ENCODE assay signal across 8 cellular contexts in genomic region chr2:112481050-112481527, GRCh38. TPM values are rescaled to one million over a fixed set of nuclear protein-coding genes. Genes with fewer than 3 reads are reported as not detected.
A peak's percentile ranks its signal among the peaks of the same experiment; 100 is the strongest.
DNase-seq lines count a peak whose midpoint lies in the region; ATAC-seq lines count a peak whose summit lies in the region.

No MANE protein-coding gene starts in this region.

- H3K9ac ChIP-seq in HUES48 (ENCODE audit: low read depth, low read length): 0 out of 2 replicates have a peak overlapping the region, but pooled peaks have one; percentile 20

- 0 to 1% methylated on average over 19 of the region's 19 CpGs for WGBS in esophagus, 2 donors

- H3K27me3 ChIP-seq in HUES48 (ENCODE audit: control insufficient read depth, insufficient read depth, low read length) (peaks cover 20% of the 10 kb centered on the region), esophagus (ENCODE audit: control insufficient read depth in 1 of 2, insufficient read depth in 2 of 2, low read length in 2 of 2) (no peaks in the 10 kb centered on the region), muscle layer of duodenum (ENCODE audit: low read depth, low read length) (no peaks in the 10 kb centered on the region)

- DNase-seq in D341Med (ENCODE audit: low spot score): peak; percentile 89
- DNase-seq in OCI-M1 (lab: John Stamatoyannopoulos, UW): peak; percentile 91
- DNase-seq in activated T-cell treated with anti-CD3 and anti-CD28 coated beads for 48 hours (ENCODE audit: low read depth): peak; percentile 80
- DNase-seq in stimulated activated CD8-positive, alpha-beta memory T cell treated with anti-CD3 and anti-CD28 coated beads, Interleukin-7, amount 100 ng/mL, for 1 hour (ENCODE audit: low read depth in 2 of 2): peak; percentile 62 to 65

- ATAC-seq in GM21390 (IDR thresholded peaks at IDR 0.05; ENCODE audit: unreplicated experiment): peak; percentile 64

- H3K9me3 ChIP-seq in HUES48 (ENCODE audit: control insufficient read depth, insufficient read depth, low read length): no peaks in the 10 kb centered on the region
- no peaks in the 10 kb centered on the region for H3K9me3 ChIP-seq in esophagus (ENCODE audit: control insufficient read depth in 2 of 2, insufficient read depth in 1 of 2, low read depth in 1 of 2, low read length in 1 of 2)
- no peaks in the 10 kb centered on the region for H3K9me3 ChIP-seq in muscle layer of duodenum (ENCODE audit: control insufficient read depth in 1 of 2, low read length in 2 of 2)

- H3K4me1 ChIP-seq in HUES48 (ENCODE audit: control insufficient read depth, insufficient read depth, low read length) (peaks cover 11% of the 10 kb centered on the region), esophagus (ENCODE audit: control insufficient read depth in 2 of 2, insufficient read depth in 2 of 2, low read length in 1 of 2) (peaks cover 2 to 8% of the 10 kb centered on the region in 2 donors), muscle layer of duodenum (ENCODE audit: control insufficient read depth in 1 of 2, insufficient read depth in 2 of 2, low read length in 2 of 2) (peaks cover 0 to 17% of the 10 kb centered on the region in 2 donors)

- H3K4me3 ChIP-seq in HUES48 (ENCODE audit: low read depth, low read length) (peak overlapping the region; percentile 76), esophagus (ENCODE audit: low read depth in 1 of 2, low read length in 2 of 2) (peak overlapping the region; percentile 80 to 84), muscle layer of duodenum (ENCODE audit: low read depth in 1 of 2, low read length in 2 of 2) (peak overlapping the region; percentile 81 to 92)

- peak overlapping the region; percentile 69 for H3K27ac ChIP-seq in HUES48 (ENCODE audit: low read depth, low read length)
- H3K27ac ChIP-seq in esophagus (ENCODE audit: low read depth in 2 of 2, low read length in 1 of 2): peak overlapping the region; percentile 90 to 95
- peak overlapping the region; percentile 80 for H3K27ac ChIP-seq in muscle layer of duodenum (ENCODE audit: low read length)

- H3K36me3 ChIP-seq in HUES48 (ENCODE audit: control insufficient read depth, insufficient read depth, low read length) (peaks cover 10% of the 10 kb centered on the region), esophagus (ENCODE audit: control insufficient read depth in 2 of 2, insufficient read depth in 2 of 2, low read length in 1 of 2) (no peaks in the 10 kb centered on the region), muscle layer of duodenum (ENCODE audit: control insufficient read depth in 1 of 2, insufficient read depth in 2 of 2, low read length in 2 of 2) (no peaks in the 10 kb centered on the region)

RNA-seq across cellular contexts. Expression of gene TTL, which starts 0.9 kb away (rescaled TPM):
- polyA plus RNA-seq in esophagus: 1 to 10 TPM; 7.1 to 7.2 TPM

RNA-seq across cellular contexts. Expression of gene RGPD8, which starts 47.6 kb away (rescaled TPM):
- 1 to 10 TPM in 1 of 2 donors, under 1 TPM in 1; 0.34 to 1.0 TPM for polyA plus RNA-seq in esophagus

Comparison
In these comparisons a context has a peak if more than half of its experiments do, and no peak if none do; other contexts are left out.
1. Peak in every context shown above with its lines: DNase-seq, ATAC-seq, H3K4me3 ChIP-seq and H3K27ac ChIP-seq.